9 cellular contexts compared by ENCODE assay signal in the genomic region with DNA sequence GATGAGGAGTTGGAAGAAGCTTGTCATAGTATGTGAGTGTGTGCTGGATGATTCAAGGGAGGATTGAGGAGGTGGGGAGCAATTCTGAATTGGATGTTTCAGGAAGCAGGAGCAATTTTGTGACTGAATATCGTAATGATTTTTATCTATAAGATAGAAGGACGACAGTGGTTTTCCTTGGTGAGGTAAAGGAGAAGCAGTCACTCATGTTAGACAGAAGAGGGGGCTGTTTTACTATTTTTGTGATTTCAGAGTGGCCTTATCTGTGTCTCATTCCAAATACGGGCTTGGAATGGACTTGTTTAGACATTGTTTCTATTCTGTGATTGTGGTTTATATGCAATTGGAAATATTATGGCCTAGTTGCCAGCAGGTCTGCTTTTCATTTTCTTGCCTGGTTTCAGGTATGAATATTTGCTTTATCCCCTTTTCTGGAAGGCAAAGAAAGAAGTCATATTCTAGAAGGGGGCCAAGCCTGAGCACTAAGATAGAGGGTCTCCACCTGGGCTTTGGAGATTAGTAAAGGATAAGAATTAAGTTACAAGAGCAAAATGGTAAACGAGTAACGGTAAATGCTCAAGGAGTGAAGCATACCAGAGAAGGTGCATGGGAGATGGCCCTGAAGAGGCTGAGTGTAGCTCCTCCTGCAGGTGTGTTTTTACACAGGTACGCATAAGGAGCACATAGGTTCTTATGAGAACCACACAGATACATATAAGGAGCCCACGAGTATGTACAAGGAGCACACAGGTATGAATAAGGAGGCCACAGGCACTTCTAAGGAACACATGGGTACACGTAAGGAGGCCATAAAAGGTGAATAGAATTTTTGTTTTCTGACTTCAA.
DNase-seq lines count a peak whose midpoint lies in the region; ATAC-seq and TF ChIP-seq lines count a peak whose summit lies in the region.
"Had no signal": no experiment of that assay in that cellular context is flagged by ENCODE, and none has a peak within 500 bp of the region (broad histone marks: within the 10 kb centered on the region; RNA-seq: fewer than 3 reads in every experiment).

No MANE protein-coding gene starts in this region.

- H3K4me1 ChIP-seq in DOHH2 (ENCODE audit: control insufficient read depth, low read length) (no peaks in the 10 kb centered on the region), KMS-11 (ENCODE audit: low read depth, poor library complexity, severe bottlenecking) (no peaks in the 10 kb centered on the region), Peyer's patch (no peaks in the 10 kb centered on the region), thoracic aorta (ENCODE audit: control insufficient read depth in 1 of 2, low read depth in 2 of 2) (peaks cover 0 to 12% of the 10 kb centered on the region in 2 donors)

- no peaks in the 10 kb centered on the region for H4K20me1 ChIP-seq in DOHH2 (ENCODE audit: control insufficient read depth, insufficient read depth, low read depth, low read length)
- H4K20me1 ChIP-seq in KMS-11 (ENCODE audit: insufficient read depth): no peaks in the 10 kb centered on the region

- no peaks in the 10 kb centered on the region for H3K79me2 ChIP-seq in DOHH2 (ENCODE audit: control insufficient read depth, low read length)
- H3K79me2 ChIP-seq in KMS-11 (ENCODE audit: insufficient read depth, low read depth): no peaks in the 10 kb centered on the region

- DNase-seq in Peyer's patch (no peak), fibroblast of gingiva (ENCODE audit: low read depth) (peak; percentile 51), thoracic aorta (ENCODE audit: low spot score) (no peak), NCI-H1048 (lab: John Stamatoyannopoulos, UW) (no peak), occipital lobe (lab: John Stamatoyannopoulos, UW) (no peak)
- DNase-seq: naive B cell had no signal

- ATAC-seq in thoracic aorta (ENCODE audit: insufficient number of reproducible peaks, low FRiP score, low read depth) (no peak), GM19455 (IDR thresholded peaks at IDR 0.05; ENCODE audit: unreplicated experiment) (no peak)

- TF ChIP-seq POLR2A in Peyer's patch (IDR thresholded peaks at IDR 0.05): no peak

- no peak overlapping the region for H3K27ac ChIP-seq in DOHH2 (ENCODE audit: low read depth, low read length)
- H3K27ac ChIP-seq in KMS-11: no peak overlapping the region
- no peak overlapping the region for H3K27ac ChIP-seq in Peyer's patch
- H3K27ac ChIP-seq in thoracic aorta: no peak overlapping the region

- H3K4me3 ChIP-seq in DOHH2 (ENCODE audit: low read length) (no peak overlapping the region), KMS-11 (IDR thresholded peaks at IDR 0.05; ENCODE audit: insufficient read depth, low read depth, low read length) (no peak overlapping the region), Peyer's patch (no peak overlapping the region), thoracic aorta (no peak overlapping the region)

- H3K9ac ChIP-seq in KMS-11: no peak overlapping the region

- H3K36me3 ChIP-seq in DOHH2 (ENCODE audit: control insufficient read depth, low read length): no peaks in the 10 kb centered on the region
- no peaks in the 10 kb centered on the region for H3K36me3 ChIP-seq in KMS-11 (ENCODE audit: insufficient read depth)
- H3K36me3 ChIP-seq in Peyer's patch: no peaks in the 10 kb centered on the region
- no peaks in the 10 kb centered on the region for H3K36me3 ChIP-seq in thoracic aorta

- no peak overlapping the region for H2AFZ ChIP-seq in KMS-11 (ENCODE audit: low read depth)

- no peaks in the 10 kb centered on the region for H3K9me2 ChIP-seq in DOHH2 (replicated peaks; ENCODE audit: control insufficient read depth, low read length)

- H3K27me3 ChIP-seq in DOHH2 (ENCODE audit: control insufficient read depth, low read length): 0 out of 2 replicates have a peak, but pooled peaks cover 2% of the 10 kb centered on the region
- H3K27me3 ChIP-seq in KMS-11 (ENCODE audit: insufficient read depth, low read depth): no peaks in the 10 kb centered on the region
- H3K27me3 ChIP-seq in Peyer's patch: no peaks in the 10 kb centered on the region
- no peaks in the 10 kb centered on the region for H3K27me3 ChIP-seq in thoracic aorta (replicated peaks; ENCODE audit: insufficient read depth)

- H3K9me3 ChIP-seq in DOHH2 (ENCODE audit: control insufficient read depth, insufficient read depth, low read length): no peaks in the 10 kb centered on the region
- H3K9me3 ChIP-seq in Peyer's patch: no peaks in the 10 kb centered on the region
- H3K9me3 ChIP-seq in thoracic aorta: no peaks in the 10 kb centered on the region

- TF ChIP-seq CTCF in DOHH2 (IDR thresholded peaks at IDR 0.05; ENCODE audit: low read depth, low read length, poor library complexity, severe bottlenecking): peak; percentile 47
- peak; percentile 83 for TF ChIP-seq CTCF in KMS-11 (conservative IDR thresholded peaks at IDR 0.05; ENCODE audit: low read depth, low read length)
- TF ChIP-seq CTCF in Peyer's patch (IDR thresholded peaks at IDR 0.05): peak in 4 of 6 experiments; percentile 26 to 36 (median 30)
- TF ChIP-seq CTCF in thoracic aorta (IDR thresholded peaks at IDR 0.05): peak; percentile 37

- no peaks in the 10 kb centered on the region for H3F3A ChIP-seq in DOHH2 (ENCODE audit: control insufficient read depth, insufficient read depth)

- H3K4me2 ChIP-seq in DOHH2 (ENCODE audit: low read length): no peak overlapping the region
- no peak overlapping the region for H3K4me2 ChIP-seq in KMS-11

Comparison
In these comparisons a context has a peak if more than half of its experiments do, and no peak if none do; other contexts are left out.
1. CTCF ChIP-seq: peak in every context shown above with its lines; median percentile 83 in KMS-11; 47 in DOHH2; 37 in thoracic aorta; 30 in Peyer's patch.